ENCODE assay signal across 9 cellular contexts in the genomic region with DNA sequence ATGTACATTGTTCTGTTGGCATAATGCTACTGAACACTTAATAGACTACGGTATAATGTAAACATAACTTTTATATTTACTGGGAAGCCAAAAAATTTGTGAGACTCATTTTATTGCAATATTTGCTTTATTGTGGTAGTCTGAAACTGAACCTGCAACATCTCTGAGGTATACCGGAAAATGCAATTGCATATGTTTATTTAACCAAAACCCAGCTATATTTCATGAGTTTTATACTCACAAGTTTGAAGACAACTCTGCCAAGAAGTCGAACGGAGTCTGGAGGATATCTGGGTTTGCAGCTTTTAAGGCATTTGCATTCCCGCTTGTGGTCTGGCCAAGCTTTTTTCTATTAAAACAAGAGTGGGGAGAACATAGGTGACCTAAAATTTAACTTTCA.
"Had no signal": no experiment of that assay in that cellular context is flagged by ENCODE, and none has a peak within 500 bp of the region (broad histone marks: within the 10 kb centered on the region; RNA-seq: fewer than 3 reads in every experiment).

No MANE protein-coding gene starts in this region.

- FAIRE-seq: H1, HTR-8/SVneo, K562 had no signal

- DNase-seq: H7, HFFc6, IMR-90, KG1 had no signal

- ATAC-seq: GM23338, HCT116, K562 had no signal
